In genomic region chr16:67846063-67846319, GRCh38 we compare ENCODE assay signal across 8 cellular contexts. TPM values are rescaled to one million over a fixed set of nuclear protein-coding genes. Genes with fewer than 3 reads are reported as not detected.
DNase-seq lines count a peak whose midpoint lies in the region; ATAC-seq and TF ChIP-seq lines count a peak whose summit lies in the region.

No MANE protein-coding gene starts in this region.

- H3K4me1 ChIP-seq in left lung = peaks cover 41 to 67% of the 10 kb centered on the region in 2 donors
- peaks cover 32% of the 10 kb centered on the region for H3K4me1 ChIP-seq in thymus (ENCODE audit: control insufficient read depth, insufficient read depth, low read length)

- peak overlapping the region; percentile 93 for H3K27ac Mint-ChIP-seq in activated CD4-positive, alpha-beta T cell treated with anti-CD3 and anti-CD28 coated beads, Interleukin-2, amount 10 ng/mL, durations not matched to agents 7 days and 5 days
- H3K27ac Mint-ChIP-seq in activated naive CD8-positive, alpha-beta T cell treated with anti-CD3 and anti-CD28 coated beads, Interleukin-2, amount 50 U/mL, for 24 hours = peak overlapping the region; percentile 96

- peak overlapping the region; percentile 98 for H3K4me3 ChIP-seq in left lung
- H3K4me3 ChIP-seq in thymus (ENCODE audit: low read length) = peak overlapping the region; percentile 86

- H3K36me3 Mint-ChIP-seq in activated CD4-positive, alpha-beta T cell treated with anti-CD3 and anti-CD28 coated beads, Interleukin-2, amount 10 ng/mL, durations not matched to agents 7 days and 5 days (ENCODE audit: low read depth) = peaks cover 12% of the 10 kb centered on the region
- H3K36me3 Mint-ChIP-seq in activated naive CD8-positive, alpha-beta T cell treated with anti-CD3 and anti-CD28 coated beads, Interleukin-2, amount 50 U/mL, for 24 hours (ENCODE audit: low read depth) = peaks cover 14% of the 10 kb centered on the region

- H3K27ac ChIP-seq in left lung (peak overlapping the region; percentile 95 to 96), thymus (ENCODE audit: low read depth) (peak overlapping the region; percentile 89)

- DNase-seq in activated CD4-positive, alpha-beta T cell treated with anti-CD3 and anti-CD28 coated beads, Interleukin-2, amount 10 ng/mL, durations not matched to agents 7 days and 5 days = no peak
- no peak for DNase-seq in activated CD4-positive, alpha-beta T cell treated with anti-CD3 and anti-CD28 coated beads for 4 hours
- no peak for DNase-seq in activated naive CD8-positive, alpha-beta T cell treated with anti-CD3 and anti-CD28 coated beads, Interleukin-2, amount 50 U/mL, for 24 hours
- no peak for DNase-seq in left lung
- DNase-seq in HuH-7 (ENCODE audit: low spot score) = no peak
- no peak for DNase-seq in HEK293T (ENCODE audit: extremely low spot score)
- no peak for DNase-seq in foreskin melanocyte

- CTCF ChIA-PET in activated CD4-positive, alpha-beta T cell treated with anti-CD3 and anti-CD28 coated beads, Interleukin-2, amount 10 ng/mL, durations not matched to agents 7 days and 5 days (lab: Charles Lee) = interaction anchor here (0.5 to 3.0 kb wide), 6 partner anchors 12 to 325 kb away, joined by 4 to 16 read pairs (median 5); partner anchors contain the start of gene NRN1L
- CTCF ChIA-PET in HEK293T (lab: Yijun Ruan, JAX) = no interaction called here

- no peak for ATAC-seq in activated naive CD8-positive, alpha-beta T cell treated with anti-CD3 and anti-CD28 coated beads, Interleukin-2, amount 50 U/mL, for 24 hours
- ATAC-seq in left lung = no peak

- H3K4me3 Mint-ChIP-seq in activated CD4-positive, alpha-beta T cell treated with anti-CD3 and anti-CD28 coated beads, Interleukin-2, amount 10 ng/mL, durations not matched to agents 7 days and 5 days = peak overlapping the region; percentile 85
- H3K4me3 Mint-ChIP-seq in activated naive CD8-positive, alpha-beta T cell treated with anti-CD3 and anti-CD28 coated beads, Interleukin-2, amount 50 U/mL, for 24 hours = peak overlapping the region; percentile 92

- POLR2A ChIA-PET in activated CD4-positive, alpha-beta T cell treated with anti-CD3 and anti-CD28 coated beads, Interleukin-2, amount 10 ng/mL, durations not matched to agents 7 days and 5 days (lab: Charles Lee) = interaction anchor here (0.5 kb wide), 1 partner anchor 43 kb away, joined by 3 read pairs; no protein-coding TSS in a partner anchor
- POLR2A ChIA-PET in HEK293T (lab: Yijun Ruan, JAX) = interaction anchor here (0.6 to 1.9 kb wide), 11 partner anchors 9 to 172 kb away, joined by 3 to 17 read pairs (median 3); no protein-coding TSS in a partner anchor

- TF ChIP-seq CTCF in left lung (IDR thresholded peaks at IDR 0.05) = no peak

- 33% methylated on average over 2 of the region's 2 CpGs for WGBS in thymus

- H3K4me1 Mint-ChIP-seq in activated CD4-positive, alpha-beta T cell treated with anti-CD3 and anti-CD28 coated beads, Interleukin-2, amount 10 ng/mL, durations not matched to agents 7 days and 5 days = peaks cover 56% of the 10 kb centered on the region
- H3K4me1 Mint-ChIP-seq in activated naive CD8-positive, alpha-beta T cell treated with anti-CD3 and anti-CD28 coated beads, Interleukin-2, amount 50 U/mL, for 24 hours = peaks cover 62% of the 10 kb centered on the region

- intact Hi-C loops in left lung (cut with DNase I) = no loop called here

- no peaks in the 10 kb centered on the region for H3K27me3 Mint-ChIP-seq in activated CD4-positive, alpha-beta T cell treated with anti-CD3 and anti-CD28 coated beads, Interleukin-2, amount 10 ng/mL, durations not matched to agents 7 days and 5 days
- no peaks in the 10 kb centered on the region for H3K27me3 Mint-ChIP-seq in activated naive CD8-positive, alpha-beta T cell treated with anti-CD3 and anti-CD28 coated beads, Interleukin-2, amount 50 U/mL, for 24 hours

- H3K36me3 ChIP-seq in left lung (no peaks in the 10 kb centered on the region), thymus (ENCODE audit: control insufficient read depth, insufficient read depth) (peaks cover 3% of the 10 kb centered on the region)

- no peaks in the 10 kb centered on the region for H3K9me3 Mint-ChIP-seq in activated CD4-positive, alpha-beta T cell treated with anti-CD3 and anti-CD28 coated beads, Interleukin-2, amount 10 ng/mL, durations not matched to agents 7 days and 5 days
- no peaks in the 10 kb centered on the region for H3K9me3 Mint-ChIP-seq in activated naive CD8-positive, alpha-beta T cell treated with anti-CD3 and anti-CD28 coated beads, Interleukin-2, amount 50 U/mL, for 24 hours

- H3K9me3 ChIP-seq in left lung (no peaks in the 10 kb centered on the region), thymus (ENCODE audit: control insufficient read depth) (no peaks in the 10 kb centered on the region)

- H3K27me3 ChIP-seq in left lung (no peaks in the 10 kb centered on the region), thymus (ENCODE audit: control insufficient read depth, insufficient read depth) (no peaks in the 10 kb centered on the region)

TF ChIP-seq in HEK293T, 16 proteins besides CTCF, POLR2A, EP300 and RAD21:
- TF ChIP-seq NFRKB (IDR thresholded peaks at IDR 0.05) (no peak), TARDBP (IDR thresholded peaks at IDR 0.05) (no peak), FOXM1 (IDR thresholded peaks at IDR 0.05; ENCODE audit: borderline replicate concordance) (no peak), FOXA1 (IDR thresholded peaks at IDR 0.05) (no peak), LEF1 (IDR thresholded peaks at IDR 0.05; ENCODE audit: borderline replicate concordance) (no peak), ELF4 (IDR thresholded peaks at IDR 0.05) (no peak), BHLHE40 (IDR thresholded peaks at IDR 0.05; ENCODE audit: borderline replicate concordance) (no peak), SP1 (IDR thresholded peaks at IDR 0.05) (no peak), SUZ12 (IDR thresholded peaks at IDR 0.05) (no peak), ARNT (IDR thresholded peaks at IDR 0.05) (no peak), PKNOX1 (IDR thresholded peaks at IDR 0.05) (no peak), HDGF (IDR thresholded peaks at IDR 0.05; ENCODE audit: borderline replicate concordance) (no peak)

RNA-seq across cellular contexts. Expression of gene NUTF2, which starts 0.7 kb away (rescaled TPM):
- 100 to 1,000 TPM; 112 to 140 TPM for total RNA-seq in activated CD4-positive, alpha-beta T cell treated with anti-CD3 and anti-CD28 coated beads, Interleukin-2, amount 10 ng/mL, durations not matched to agents 7 days and 5 days
- total RNA-seq in left lung = 10 to 100 TPM; 91.5 to 92.2 TPM
- 106 TPM for polyA plus RNA-seq in thymus

RNA-seq across cellular contexts. Expression of gene CENPT, which starts 1.5 kb away (rescaled TPM):
- 10 to 100 TPM; 62.1 to 64.0 TPM for total RNA-seq in activated CD4-positive, alpha-beta T cell treated with anti-CD3 and anti-CD28 coated beads, Interleukin-2, amount 10 ng/mL, durations not matched to agents 7 days and 5 days
- 10 to 100 TPM; 30.8 to 37.9 TPM for total RNA-seq in left lung
- polyA plus RNA-seq in thymus = 101 TPM

RNA-seq across cellular contexts. Expression of gene THAP11, which starts 3.9 kb away (rescaled TPM):
- 10 to 100 TPM; 37.5 to 41.7 TPM for total RNA-seq in activated CD4-positive, alpha-beta T cell treated with anti-CD3 and anti-CD28 coated beads, Interleukin-2, amount 10 ng/mL, durations not matched to agents 7 days and 5 days
- 10 to 100 TPM; 21.7 to 26.2 TPM for total RNA-seq in left lung
- 25.7 TPM for polyA plus RNA-seq in thymus

RNA-seq across cellular contexts. Expression of gene EDC4, which starts 26.9 kb away (rescaled TPM):
- total RNA-seq in activated CD4-positive, alpha-beta T cell treated with anti-CD3 and anti-CD28 coated beads, Interleukin-2, amount 10 ng/mL, durations not matched to agents 7 days and 5 days = 100 to 1,000 TPM; 114 to 128 TPM
- 10 to 100 TPM; 47.9 to 48.8 TPM for total RNA-seq in left lung
- polyA plus RNA-seq in thymus = 45.0 TPM

RNA-seq across cellular contexts. Expression of gene NRN1L, which starts 38.7 kb away (rescaled TPM):
- total RNA-seq in activated CD4-positive, alpha-beta T cell treated with anti-CD3 and anti-CD28 coated beads, Interleukin-2, amount 10 ng/mL, durations not matched to agents 7 days and 5 days = 1 to 10 TPM; 1.5 to 2.5 TPM
- total RNA-seq in left lung = 1 to 10 TPM in 1 of 2 donors, not detected in 1; 1.7 TPM
- 5.6 TPM for polyA plus RNA-seq in thymus
